ENCODE assay signal across 15 cellular contexts in the genomic region with DNA sequence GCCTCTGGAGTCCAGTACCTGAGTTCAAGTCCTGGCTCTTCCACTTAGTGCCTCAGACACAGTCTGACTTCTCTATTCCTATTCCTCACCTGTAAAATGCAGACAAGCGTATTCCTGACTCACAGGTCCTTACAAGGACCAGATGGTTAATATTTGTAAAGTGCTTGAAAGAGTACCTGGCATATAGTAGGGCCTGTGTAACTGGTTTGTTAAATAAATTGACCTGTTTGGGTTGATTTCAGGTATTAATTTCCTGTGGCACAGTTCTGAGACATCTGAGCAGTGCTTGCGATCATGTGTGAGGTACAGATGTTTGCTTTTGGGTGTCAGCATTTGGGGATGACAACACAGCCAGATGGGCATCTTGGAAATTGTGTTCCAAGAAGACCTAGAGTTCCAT.
"Had no signal": no experiment of that assay in that cellular context is flagged by ENCODE, and none has a peak within 500 bp of the region (broad histone marks: within the 10 kb centered on the region; RNA-seq: fewer than 3 reads in every experiment).

No MANE protein-coding gene starts in this region.

- H3K4me3 ChIP-seq: coronary artery, gastroesophageal sphincter, psoas muscle, right lobe of liver, transverse colon had no signal

- DNase-seq: activated CD4-positive, alpha-beta T cell treated with anti-CD3 and anti-CD28 coated beads for 48 hours; activated naive CD4-positive, alpha-beta T cell treated with anti-CD3 and anti-CD28 coated beads, Interleukin-2, amount 10 ng/mL, durations not matched to agents 7 days and 5 days; activated T-cell treated with anti-CD3 and anti-CD28 coated beads for 4 hours; effector CD4-positive, alpha-beta T cell; hypothalamus; occipital lobe; psoas muscle; right lobe of liver; SW 1271; transverse colon had no signal

- H3K9me3 Mint-ChIP-seq: activated T-helper 2 cell treated with anti-CD3 and anti-CD28 coated beads, Interferon-gamma antibody, Interleukin-2, Interleukin-4, amounts not matched to agents 10 μg/mL and 5 μg/mL and 100 μg/mL, durations not matched to agents 14 hours and 24 hours and 36 hours had no signal

- H3K36me3 ChIP-seq: gastroesophageal sphincter, right lobe of liver, transverse colon had no signal

- H3K4me1 Mint-ChIP-seq: nephron; stimulated activated effector memory CD8-positive, alpha-beta T cell treated with anti-CD3 and anti-CD28 coated beads, Interleukin-12 subunit alpha, Interleukin-12 subunit beta, amount 100 ng/mL, for 72 hours had no signal

- H3K4me3 Mint-ChIP-seq: activated naive CD4-positive, alpha-beta T cell treated with anti-CD3 and anti-CD28 coated beads, Interleukin-2, amount 10 ng/mL, durations not matched to agents 7 days and 5 days; nephron; stimulated activated effector memory CD8-positive, alpha-beta T cell treated with anti-CD3 and anti-CD28 coated beads, Interleukin-12 subunit alpha, Interleukin-12 subunit beta, amount 100 ng/mL, for 72 hours had no signal

- H3K36me3 Mint-ChIP-seq: activated naive CD4-positive, alpha-beta T cell treated with anti-CD3 and anti-CD28 coated beads, Interleukin-2, amount 10 ng/mL, durations not matched to agents 7 days and 5 days; stimulated activated effector memory CD8-positive, alpha-beta T cell treated with anti-CD3 and anti-CD28 coated beads, Interleukin-12 subunit alpha, Interleukin-12 subunit beta, amount 100 ng/mL, for 72 hours had no signal

- H3K4me1 ChIP-seq: psoas muscle had no signal

- H3K27me3 ChIP-seq: gastroesophageal sphincter, right lobe of liver, transverse colon had no signal

- H3K27ac Mint-ChIP-seq: activated naive CD4-positive, alpha-beta T cell treated with anti-CD3 and anti-CD28 coated beads, Interleukin-2, amount 10 ng/mL, durations not matched to agents 7 days and 5 days; activated T-helper 2 cell treated with anti-CD3 and anti-CD28 coated beads, Interferon-gamma antibody, Interleukin-2, Interleukin-4, amounts not matched to agents 10 μg/mL and 5 μg/mL and 100 μg/mL, durations not matched to agents 14 hours and 24 hours and 36 hours; nephron; stimulated activated effector memory CD8-positive, alpha-beta T cell treated with anti-CD3 and anti-CD28 coated beads, Interleukin-12 subunit alpha, Interleukin-12 subunit beta, amount 100 ng/mL, for 72 hours had no signal

- H3K9me3 ChIP-seq: gastroesophageal sphincter, psoas muscle, right lobe of liver, transverse colon had no signal

- ATAC-seq: gastroesophageal sphincter; psoas muscle; right lobe of liver; stimulated activated effector memory CD8-positive, alpha-beta T cell treated with anti-CD3 and anti-CD28 coated beads, Interleukin-12 subunit alpha, Interleukin-12 subunit beta, amount 100 ng/mL, for 72 hours had no signal

- H3K27ac ChIP-seq: coronary artery, gastroesophageal sphincter, psoas muscle, right lobe of liver had no signal
